9 cellular contexts compared by ENCODE assay signal in genomic region chr12:7016958-7017571, GRCh38. TPM values are rescaled to one million over a fixed set of nuclear protein-coding genes. Genes with fewer than 3 reads are reported as not detected.
DNase-seq lines count a peak whose midpoint lies in the region; ATAC-seq, FAIRE-seq and TF ChIP-seq lines count a peak whose summit lies in the region.
"Had no signal": no experiment of that assay in that cellular context is flagged by ENCODE, and none has a peak within 500 bp of the region (broad histone marks: within the 10 kb centered on the region; RNA-seq: fewer than 3 reads in every experiment).

No MANE protein-coding gene starts in this region.

- FAIRE-seq in kidney (lab: Jason Lieb, UNC): no peak

- intact Hi-C loops in activated CD8-positive, alpha-beta T cell treated with anti-CD3 and anti-CD28 coated beads for 36 hours (cut with micrococcal nuclease): no loop called here
- intact Hi-C loops in kidney (cut with DNase I): no loop called here

- POLR2A ChIA-PET in activated CD4-positive, alpha-beta T cell treated with anti-CD3 and anti-CD28 coated beads, Interleukin-2, amount 10 ng/mL, durations not matched to agents 7 days and 5 days (lab: Charles Lee): interaction anchor here (1.6 kb wide), 1 partner anchor 94 kb away, joined by 3 read pairs; no protein-coding TSS in a partner anchor
- POLR2A ChIA-PET in activated CD8-positive, alpha-beta T cell treated with anti-CD3 and anti-CD28 coated beads for 36 hours (lab: Charles Lee): interaction anchor here (0.6 to 2.7 kb wide), 9 partner anchors 9 to 918 kb away, joined by 3 to 17 read pairs (median 5); partner anchors contain the start of genes C12orf57 and RNU7-1

- no peaks in the 10 kb centered on the region for H3K27me3 ChIP-seq in thymus (ENCODE audit: control insufficient read depth, insufficient read depth)

- no peaks in the 10 kb centered on the region for H3K27me3 Mint-ChIP-seq in activated CD4-positive, alpha-beta T cell treated with anti-CD3 and anti-CD28 coated beads, Interleukin-2, amount 10 ng/mL, durations not matched to agents 7 days and 5 days
- H3K27me3 Mint-ChIP-seq in activated CD8-positive, alpha-beta T cell treated with anti-CD3 and anti-CD28 coated beads for 36 hours: no peaks in the 10 kb centered on the region

- H3K36me3 Mint-ChIP-seq in activated CD4-positive, alpha-beta T cell treated with anti-CD3 and anti-CD28 coated beads, Interleukin-2, amount 10 ng/mL, durations not matched to agents 7 days and 5 days (ENCODE audit: low read depth): peaks cover 2% of the 10 kb centered on the region
- H3K36me3 Mint-ChIP-seq in activated CD8-positive, alpha-beta T cell treated with anti-CD3 and anti-CD28 coated beads for 36 hours (ENCODE audit: low read depth): no peaks in the 10 kb centered on the region

- no peak for DNase-seq in activated CD4-positive, alpha-beta T cell treated with anti-CD3 and anti-CD28 coated beads, Interleukin-2, amount 10 ng/mL, durations not matched to agents 7 days and 5 days
- no peak for DNase-seq in activated CD4-positive, alpha-beta T cell treated with anti-CD3 and anti-CD28 coated beads, Interleukin-2, amount 50 U/mL, for 1 hour
- no peak for DNase-seq in activated CD8-positive, alpha-beta T cell treated with anti-CD3 and anti-CD28 coated beads for 36 hours
- DNase-seq in kidney: no peak
- no peak for DNase-seq in NCI-H748 (lab: John Stamatoyannopoulos, UW; ENCODE audit: unreplicated experiment)
- DNase-seq in cortex of kidney (lab: John Stamatoyannopoulos, UW): no peak
- DNase-seq: stimulated activated CD4-positive, alpha-beta T cell treated with anti-CD3 and anti-CD28 coated beads, Interleukin-12 subunit alpha, Interleukin-12 subunit beta, amount 100 ng/mL, for 4 hours had no signal

- CTCF ChIA-PET in activated CD4-positive, alpha-beta T cell treated with anti-CD3 and anti-CD28 coated beads, Interleukin-2, amount 10 ng/mL, durations not matched to agents 7 days and 5 days (lab: Charles Lee): interaction anchor here (0.6 to 1.9 kb wide), 4 partner anchors 11 to 143 kb away, joined by 3 to 7 read pairs (median 4); no protein-coding TSS in a partner anchor
- CTCF ChIA-PET in activated CD8-positive, alpha-beta T cell treated with anti-CD3 and anti-CD28 coated beads for 36 hours (lab: Charles Lee): interaction anchor here (1.3 to 2.8 kb wide), 5 partner anchors 25 to 146 kb away, joined by 3 to 18 read pairs (median 13); partner anchors contain the start of genes C12orf57, C1RL and RNU7-1

- H3K4me3 ChIP-seq in kidney (ENCODE audit: low read length in 2 of 2): peak overlapping the region; percentile 77 to 96
- H3K4me3 ChIP-seq in thymus (ENCODE audit: low read length): peak overlapping the region; percentile 91

- peaks cover 31% of the 10 kb centered on the region for H3K4me1 Mint-ChIP-seq in activated CD4-positive, alpha-beta T cell treated with anti-CD3 and anti-CD28 coated beads, Interleukin-2, amount 10 ng/mL, durations not matched to agents 7 days and 5 days
- peaks cover 32% of the 10 kb centered on the region for H3K4me1 Mint-ChIP-seq in activated CD8-positive, alpha-beta T cell treated with anti-CD3 and anti-CD28 coated beads for 36 hours (ENCODE audit: low read depth)

- H3K9ac ChIP-seq in kidney (ENCODE audit: low read length in 2 of 2): peak overlapping the region; percentile 22 to 86

- H3K4me3 Mint-ChIP-seq in activated CD4-positive, alpha-beta T cell treated with anti-CD3 and anti-CD28 coated beads, Interleukin-2, amount 10 ng/mL, durations not matched to agents 7 days and 5 days: peak overlapping the region; percentile 88
- peak overlapping the region; percentile 96 for H3K4me3 Mint-ChIP-seq in activated CD8-positive, alpha-beta T cell treated with anti-CD3 and anti-CD28 coated beads for 36 hours

- H3K36me3 ChIP-seq in kidney (ENCODE audit: control insufficient read depth in 1 of 2, insufficient read depth in 2 of 2, low read length in 2 of 2) (peaks cover 0 to 2% of the 10 kb centered on the region in 2 donors), thymus (ENCODE audit: control insufficient read depth, insufficient read depth) (peaks cover 3% of the 10 kb centered on the region)

- peak overlapping the region in 1 of 2 donors; percentile 97 for H3K27ac ChIP-seq in kidney (ENCODE audit: low read depth in 2 of 2, low read length in 2 of 2)
- H3K27ac ChIP-seq in thymus (ENCODE audit: low read depth): no peak overlapping the region

- TF ChIP-seq CTCF in activated CD8-positive, alpha-beta T cell treated with anti-CD3 and anti-CD28 coated beads for 36 hours (IDR thresholded peaks at IDR 0.05): no peak
- no peak for TF ChIP-seq CTCF in kidney (IDR thresholded peaks at IDR 0.05; ENCODE audit: borderline replicate concordance, extremely low read depth, insufficient read depth)

- no peak overlapping the region for H3K27ac Mint-ChIP-seq in activated CD4-positive, alpha-beta T cell treated with anti-CD3 and anti-CD28 coated beads, Interleukin-2, amount 10 ng/mL, durations not matched to agents 7 days and 5 days
- peak overlapping the region; percentile 89 for H3K27ac Mint-ChIP-seq in activated CD8-positive, alpha-beta T cell treated with anti-CD3 and anti-CD28 coated beads for 36 hours

- no peaks in the 10 kb centered on the region for H3K9me3 ChIP-seq in kidney (ENCODE audit: control insufficient read depth in 1 of 2, low read length in 2 of 2)
- no peaks in the 10 kb centered on the region for H3K9me3 ChIP-seq in thymus (ENCODE audit: control insufficient read depth)

- ATAC-seq in activated CD8-positive, alpha-beta T cell treated with anti-CD3 and anti-CD28 coated beads for 36 hours: no peak
- no peak for ATAC-seq in HG02642 (IDR thresholded peaks at IDR 0.05; ENCODE audit: poor library complexity, unreplicated experiment)

- H3K9me3 Mint-ChIP-seq in activated CD4-positive, alpha-beta T cell treated with anti-CD3 and anti-CD28 coated beads, Interleukin-2, amount 10 ng/mL, durations not matched to agents 7 days and 5 days: no peaks in the 10 kb centered on the region
- H3K9me3 Mint-ChIP-seq in activated CD8-positive, alpha-beta T cell treated with anti-CD3 and anti-CD28 coated beads for 36 hours: no peaks in the 10 kb centered on the region

- 79% methylated on average over 6 of the region's 6 CpGs for WGBS in thymus

- peaks cover 23 to 29% of the 10 kb centered on the region in 2 donors for H3K4me1 ChIP-seq in kidney (ENCODE audit: control insufficient read depth in 1 of 2, insufficient read depth in 1 of 2, low read depth in 1 of 2, low read length in 2 of 2)
- no peaks in the 10 kb centered on the region for H3K4me1 ChIP-seq in thymus (ENCODE audit: control insufficient read depth, insufficient read depth, low read length)

RNA-seq across cellular contexts. Expression of gene LPCAT3, which starts 1.2 kb away (rescaled TPM):
- 10 to 100 TPM; 36.8 to 45.4 TPM for total RNA-seq in activated CD4-positive, alpha-beta T cell treated with anti-CD3 and anti-CD28 coated beads, Interleukin-2, amount 10 ng/mL, durations not matched to agents 7 days and 5 days
- 10 to 100 TPM; 17.3 to 18.1 TPM for total RNA-seq in activated CD8-positive, alpha-beta T cell treated with anti-CD3 and anti-CD28 coated beads for 36 hours
- total RNA-seq in kidney: 77.8 TPM
- polyA plus RNA-seq in kidney (ENCODE audit: insufficient read depth, low read depth, low replicate concordance) (59.2 TPM), thymus (28.2 TPM)

RNA-seq across cellular contexts. Expression of gene C1S, which starts 43.5 kb away (rescaled TPM):
- 1 to 10 TPM; 1.1 to 1.4 TPM for total RNA-seq in activated CD4-positive, alpha-beta T cell treated with anti-CD3 and anti-CD28 coated beads, Interleukin-2, amount 10 ng/mL, durations not matched to agents 7 days and 5 days
- 1 to 10 TPM; 1.7 TPM for total RNA-seq in activated CD8-positive, alpha-beta T cell treated with anti-CD3 and anti-CD28 coated beads for 36 hours
- 402 TPM for total RNA-seq in kidney
- 81.2 TPM for polyA plus RNA-seq in kidney (ENCODE audit: insufficient read depth, low read depth, low replicate concordance)
- polyA plus RNA-seq in thymus: 196 TPM

RNA-seq across cellular contexts. Expression of gene EMG1, which starts 46.4 kb away (rescaled TPM):
- 10 to 100 TPM; 41.8 to 53.3 TPM for total RNA-seq in activated CD4-positive, alpha-beta T cell treated with anti-CD3 and anti-CD28 coated beads, Interleukin-2, amount 10 ng/mL, durations not matched to agents 7 days and 5 days
- 10 to 100 TPM; 88.6 to 97.8 TPM for total RNA-seq in activated CD8-positive, alpha-beta T cell treated with anti-CD3 and anti-CD28 coated beads for 36 hours
- total RNA-seq in kidney: 50.3 TPM
- polyA plus RNA-seq in kidney (ENCODE audit: insufficient read depth, low read depth, low replicate concordance): 74.3 TPM
- 27.6 TPM for polyA plus RNA-seq in thymus

RNA-seq across cellular contexts. Expression of gene PHB2, which starts 46.6 kb away (rescaled TPM):
- 100 to 1,000 TPM; 214 to 230 TPM for total RNA-seq in activated CD4-positive, alpha-beta T cell treated with anti-CD3 and anti-CD28 coated beads, Interleukin-2, amount 10 ng/mL, durations not matched to agents 7 days and 5 days
- 100 to 1,000 TPM; 419 to 428 TPM for total RNA-seq in activated CD8-positive, alpha-beta T cell treated with anti-CD3 and anti-CD28 coated beads for 36 hours
- total RNA-seq in kidney: 141 TPM
- polyA plus RNA-seq in kidney (ENCODE audit: insufficient read depth, low read depth, low replicate concordance) (222 TPM), thymus (149 TPM)

Comparison
In these comparisons a context has a peak if more than half of its experiments do, and no peak if none do; other contexts are left out.
1. RNA of gene C1S, which starts 43.5 kb away (total RNA-seq): 402 TPM in kidney (single experiment); 1.7 TPM in activated CD8-positive, alpha-beta T cell treated with anti-CD3 and anti-CD28 coated beads for 36 hours and 1.1 to 1.4 TPM in activated CD4-positive, alpha-beta T cell treated with anti-CD3 and anti-CD28 coated beads, Interleukin-2, amount 10 ng/mL, durations not matched to agents 7 days and 5 days; every median in the first group is over 100 times any median in the second.